ENCODE assay signal across 8 cellular contexts in genomic region chr11:61129608-61130523, GRCh38. TPM values are rescaled to one million over a fixed set of nuclear protein-coding genes. Genes with fewer than 3 reads are reported as not detected.
DNase-seq lines count a peak whose midpoint lies in the region; ATAC-seq, FAIRE-seq and TF ChIP-seq lines count a peak whose summit lies in the region.

No MANE protein-coding gene starts in this region.

- peaks cover 28% of the 10 kb centered on the region for H3K36me3 ChIP-seq in SJSA1
- H3K36me3 ChIP-seq in iPS DF 6.9 (ENCODE audit: control insufficient read depth, insufficient read depth, low read length), result no peaks in the 10 kb centered on the region; the same call in 1 of the 2 replicates

- H3K4me1 ChIP-seq in SJSA1 (replicated peaks), result peaks cover 15% of the 10 kb centered on the region
- H3K4me1 ChIP-seq in iPS DF 6.9 (ENCODE audit: control insufficient read depth, insufficient read depth, low read length), result peaks cover 8% of the 10 kb centered on the region; the same call in 1 of the 2 replicates

- TF ChIP-seq POLR2A in GM12891 (IDR thresholded peaks at IDR 0.05; ENCODE audit: low read depth, low read length), result no peak

- H3K9me3 ChIP-seq in SJSA1 (replicated peaks), result no peaks in the 10 kb centered on the region
- no peaks in the 10 kb centered on the region for H3K9me3 ChIP-seq in iPS DF 6.9 (ENCODE audit: control insufficient read depth, insufficient read depth, low read length)

- H3K4me3 ChIP-seq in SJSA1, result no peak overlapping the region
- no peak overlapping the region for H3K4me3 ChIP-seq in iPS DF 6.9 (ENCODE audit: low read length)

- H3K27me3 ChIP-seq in SJSA1 (replicated peaks) (no peaks in the 10 kb centered on the region), iPS DF 6.9 (ENCODE audit: control insufficient read depth, insufficient read depth, low read length) (no peaks in the 10 kb centered on the region)

- peak; percentile 79 for ATAC-seq in HG02840 (IDR thresholded peaks at IDR 0.05; ENCODE audit: low FRiP score, unreplicated experiment)
- ATAC-seq in HG02970 (IDR thresholded peaks at IDR 0.05; ENCODE audit: low FRiP score, unreplicated experiment), result no peak

- peak; percentile 99 for FAIRE-seq in GM12891 (lab: Jason Lieb, UNC)

- peak; percentile 100 for DNase-seq in GM12891 (ENCODE audit: insufficient read length, low spot score)
- DNase-seq in SJSA1 (ENCODE audit: low read depth in 1 of 2, low spot score in 2 of 2), result peak; percentile 92 to 93
- DNase-seq in astrocyte of the hippocampus (ENCODE audit: low read depth, low spot score), result peak; percentile 96
- DNase-seq in iPS DF 6.9 (ENCODE audit: low read depth, low spot score), result peak; percentile 90
- DNase-seq in smooth muscle cell of the brain vasculature (ENCODE audit: low read depth, low spot score), result peak; percentile 49
- DNase-seq in NCI-H2227 treated with DMSO at 0.1 percent for 48 hours (lab: John Stamatoyannopoulos, UW), result no peak

- H3K27ac ChIP-seq in SJSA1 (no peak overlapping the region), iPS DF 6.9 (ENCODE audit: low read length) (no peak overlapping the region)

- no CpG with 5 or more reads among the region's 35 CpGs for WGBS in iPS DF 6.9 (ENCODE audit: insufficient coverage, insufficient read length)

TF ChIP-seq in GM12891, 5 proteins besides CTCF, POLR2A, EP300 and RAD21:
- TF ChIP-seq TAF1 (IDR thresholded peaks at IDR 0.05; ENCODE audit: low read depth, low read length) (no peak), POU2F2 (IDR thresholded peaks at IDR 0.05; ENCODE audit: low read depth, low read length) (peak; percentile 52; the same call in 1 of the 2 replicates), POLR2AphosphoS5 (IDR thresholded peaks at IDR 0.05; ENCODE audit: low read depth, low read length) (no peak), SPI1 (IDR thresholded peaks at IDR 0.05; ENCODE audit: low read depth, low read length) (peak; percentile 48; the same call in 1 of the 2 replicates), PAX5 (IDR thresholded peaks at IDR 0.05; ENCODE audit: insufficient read depth, low read length, severe bottlenecking) (no peak)
TF ChIP-seq in GM12891: peak in this region for 2.

RNA-seq across cellular contexts. Expression of gene CD5, which starts 27.6 kb away (rescaled TPM):
- polyA plus RNA-seq in GM12891 (2012; ENCODE audit: low read depth, missing spikeins), result 0.21 TPM
- not detected in 2 replicates for total RNA-seq in SJSA1 (2014; rRNA removed; shearing (Covaris generic))

RNA-seq across cellular contexts. Expression of gene VPS37C, which starts 31.4 kb away (rescaled TPM):
- polyA plus RNA-seq in GM12891 (2012; ENCODE audit: low read depth, missing spikeins), result 6.5 TPM
- total RNA-seq in SJSA1 (2014; rRNA removed; shearing (Covaris generic)), result 22.2 and 29.9 TPM in 2 replicates
